Comparison of ENCODE assay signal across 8 cellular contexts in the genomic region with DNA sequence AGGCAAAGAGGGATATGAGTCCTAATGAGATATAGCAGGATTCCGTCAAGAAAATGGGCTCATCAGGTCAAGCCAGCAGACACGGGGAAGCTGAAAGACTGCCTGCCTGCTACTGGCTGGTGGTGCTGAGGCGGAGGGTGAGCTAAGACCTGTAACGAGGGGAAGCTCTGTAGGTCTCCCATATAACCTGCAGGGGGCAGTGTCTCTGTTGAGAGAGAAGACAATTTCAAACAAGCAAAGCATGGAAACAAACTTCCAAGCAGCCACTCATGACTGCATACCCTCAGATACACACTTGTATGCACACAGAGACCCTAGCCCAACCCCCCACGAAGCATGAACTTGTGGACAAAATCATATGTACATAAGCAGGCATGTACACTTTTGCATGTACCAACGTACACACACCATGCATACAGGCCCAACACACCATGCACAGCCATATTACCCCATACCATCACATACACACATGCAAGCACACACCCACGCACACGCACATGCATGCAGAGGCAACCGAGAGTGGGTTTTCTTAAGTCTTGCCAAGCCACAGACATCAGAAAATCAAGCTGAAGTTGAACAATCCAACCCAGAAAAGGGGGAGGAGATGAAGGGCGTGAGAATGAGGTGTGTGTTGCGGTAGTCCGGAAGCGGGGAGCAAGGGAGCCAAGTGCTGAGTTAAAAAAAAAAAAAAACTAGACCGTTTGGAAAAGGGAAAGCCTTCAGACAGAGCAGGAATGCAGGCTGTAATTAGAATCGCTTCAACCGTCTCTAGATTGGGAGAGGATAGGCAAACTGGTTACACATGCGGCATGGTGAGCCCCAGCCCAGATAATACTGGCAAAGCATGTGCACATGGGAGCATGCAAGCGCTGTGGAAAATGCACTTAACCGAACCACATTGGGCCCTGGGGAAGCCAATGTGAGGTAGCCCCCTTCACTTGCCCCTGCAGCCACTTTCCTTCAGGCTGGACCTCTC.
A peak's percentile ranks its signal among the peaks of the same experiment; 100 is the strongest.
DNase-seq lines count a peak whose midpoint lies in the region; ATAC-seq and TF ChIP-seq lines count a peak whose summit lies in the region.

No MANE protein-coding gene starts in this region.

- H3K36me3 ChIP-seq in right lobe of liver (no peaks in the 10 kb centered on the region), tibial artery (no peaks in the 10 kb centered on the region)

- TF ChIP-seq POLR2A in right lobe of liver (IDR thresholded peaks at IDR 0.05), result no peak

- ATAC-seq in SK-N-SH treated with all-trans-retinoic acid at 6 μM for 48 hours, result peak; percentile 89
- ATAC-seq in right lobe of liver, result peak in 3 of 4 donors; percentile 55 to 72 (median 68)
- ATAC-seq in GM21423 (IDR thresholded peaks at IDR 0.05; ENCODE audit: unreplicated experiment), result no peak

- H3K27me3 ChIP-seq in right lobe of liver (no peaks in the 10 kb centered on the region), tibial artery (no peaks in the 10 kb centered on the region)

- intact Hi-C loops in right lobe of liver (cut with DNase I) (no loop called here), tibial artery (cut with DNase I; ENCODE audit: low total_unique reads) (no loop called here)

- TF ChIP-seq CTCF in AG09309 (IDR thresholded peaks at IDR 0.05; ENCODE audit: control insufficient read depth, insufficient read depth, low read depth, low read length, missing control alignments) (peak; percentile 64), GM12874 (IDR thresholded peaks at IDR 0.05; ENCODE audit: insufficient read depth, low read depth, low read length) (peak; percentile 58), choroid plexus epithelial cell (conservative IDR thresholded peaks at IDR 0.05; ENCODE audit: low read depth, low read length) (peak; percentile 65), right lobe of liver (IDR thresholded peaks at IDR 0.05) (peak; percentile 28 to 62 (median 52)), tibial artery (IDR thresholded peaks at IDR 0.05) (peak; percentile 41 to 46)

- 71% methylated on average over 16 of the region's 19 CpGs for WGBS in right lobe of liver (ENCODE audit: insufficient coverage, low coverage, low lambda C conversion rate, missing lambda C conversion rate)

- DNase-seq in AG09309 (ENCODE audit: low read depth) (peak; percentile 14), choroid plexus epithelial cell (ENCODE audit: low read depth) (peak; percentile 79), right lobe of liver (peak in 1 of 3 donors; percentile 44), tibial artery (peak in 1 of 2 donors; percentile 50)

- H3K9me3 ChIP-seq in right lobe of liver, result no peaks in the 10 kb centered on the region
- no peaks in the 10 kb centered on the region for H3K9me3 ChIP-seq in tibial artery

- H3K4me3 ChIP-seq in AG09309 (ENCODE audit: control insufficient read depth, low read depth, low read length), result no peak overlapping the region
- H3K4me3 ChIP-seq in choroid plexus epithelial cell (ENCODE audit: low read depth, low read length), result no peak overlapping the region
- no peak overlapping the region for H3K4me3 ChIP-seq in right lobe of liver
- H3K4me3 ChIP-seq in tibial artery, result no peak overlapping the region

- H3K27ac ChIP-seq in right lobe of liver (no peak overlapping the region), tibial artery (no peak overlapping the region)

- no peak for TF ChIP-seq EP300 in Ishikawa (IDR thresholded peaks at IDR 0.05; ENCODE audit: borderline replicate concordance)

- peak; percentile 38 for TF ChIP-seq RAD21 in Ishikawa (IDR thresholded peaks at IDR 0.05; ENCODE audit: low read depth)

- H3K4me1 ChIP-seq in right lobe of liver (no peaks in the 10 kb centered on the region), tibial artery (no peaks in the 10 kb centered on the region)

TF ChIP-seq in Ishikawa, 13 proteins besides CTCF, POLR2A, EP300 and RAD21:
- TF ChIP-seq TAF1 (IDR thresholded peaks at IDR 0.05; ENCODE audit: low read depth) (no peak), NFIC (IDR thresholded peaks at IDR 0.05) (no peak), CEBPB (IDR thresholded peaks at IDR 0.05) (no peak), YY1 (IDR thresholded peaks at IDR 0.05; ENCODE audit: low read depth) (no peak), FOXM1 (IDR thresholded peaks at IDR 0.05; ENCODE audit: borderline replicate concordance, low read depth) (no peak), ZBTB7A (IDR thresholded peaks at IDR 0.05; ENCODE audit: low read depth) (no peak)

TF ChIP-seq in SK-N-SH treated with all-trans-retinoic acid at 6 μM for 48 hours, 23 proteins besides CTCF, POLR2A, EP300 and RAD21:
- TF ChIP-seq POU6F1 (CRISPR knock-in tag; IDR thresholded peaks at IDR 0.05; ENCODE audit: borderline replicate concordance, low read depth) (no peak), ZFP30 (CRISPR knock-in tag; IDR thresholded peaks at IDR 0.05) (no peak), TOX (CRISPR knock-in tag; IDR thresholded peaks at IDR 0.05; ENCODE audit: borderline replicate concordance) (no peak), SNAI2 (CRISPR knock-in tag; IDR thresholded peaks at IDR 0.05) (no peak), TCF4 (CRISPR knock-in tag; IDR thresholded peaks at IDR 0.05; ENCODE audit: borderline replicate concordance) (no peak), CREB5 (CRISPR knock-in tag; IDR thresholded peaks at IDR 0.05; ENCODE audit: low read depth) (no peak), PATZ1 (CRISPR knock-in tag; IDR thresholded peaks at IDR 0.05; ENCODE audit: borderline replicate concordance) (no peak), ESRRG (CRISPR knock-in tag; IDR thresholded peaks at IDR 0.05) (no peak), CSRNP3 (CRISPR knock-in tag; IDR thresholded peaks at IDR 0.05) (no peak), ARNTL (CRISPR knock-in tag; IDR thresholded peaks at IDR 0.05; ENCODE audit: borderline replicate concordance, low read depth) (no peak), ZNF565 (CRISPR knock-in tag; conservative IDR thresholded peaks at IDR 0.05; ENCODE audit: low read depth) (no peak), GLIS3 (CRISPR knock-in tag; IDR thresholded peaks at IDR 0.05) (no peak), ISL1 (CRISPR knock-in tag; IDR thresholded peaks at IDR 0.05) (no peak), ZNF70 (CRISPR knock-in tag; IDR thresholded peaks at IDR 0.05) (no peak), CSDC2 (CRISPR knock-in tag; IDR thresholded peaks at IDR 0.05) (no peak), OSR1 (CRISPR knock-in tag; IDR thresholded peaks at IDR 0.05) (no peak), ZFP3 (CRISPR knock-in tag; IDR thresholded peaks at IDR 0.05) (no peak), ZNF8 (CRISPR knock-in tag; IDR thresholded peaks at IDR 0.05) (no peak), PPARA (CRISPR knock-in tag; IDR thresholded peaks at IDR 0.05; ENCODE audit: borderline replicate concordance) (no peak)
